In the genomic region with DNA sequence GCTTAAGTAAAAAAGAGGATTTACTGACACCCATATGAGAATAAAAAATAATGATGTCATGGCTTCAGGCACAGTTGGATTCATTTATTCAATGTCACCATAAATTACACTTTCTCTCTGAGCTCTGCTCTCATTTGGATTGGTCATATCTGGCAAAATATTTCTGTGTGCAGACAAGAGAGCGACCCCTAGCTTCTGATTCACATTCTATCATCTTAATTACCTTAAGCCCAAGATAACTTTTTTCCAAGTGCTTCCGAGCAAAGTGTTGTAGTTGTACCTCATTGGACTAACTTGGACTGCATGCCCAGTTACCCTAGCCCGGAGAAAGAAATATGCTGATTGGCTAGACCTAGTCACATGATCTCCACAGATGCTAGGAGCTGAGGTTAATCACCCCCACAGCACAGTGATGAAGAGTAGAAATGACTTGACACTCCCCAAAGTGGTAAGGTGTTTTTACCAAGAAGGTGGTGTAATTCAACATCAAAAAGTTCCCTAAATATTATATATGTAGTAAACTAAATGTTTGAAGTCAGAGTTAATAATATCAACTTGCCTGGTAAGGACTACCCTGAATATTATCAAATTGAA, we compare ENCODE assay signal across 1 cellular context.
TF ChIP-seq lines count a peak whose summit lies in the region.

No MANE protein-coding gene starts in this region.

TF ChIP-seq in WTC11, 78 proteins besides CTCF, POLR2A, EP300 and RAD21 (continued from another document):
- TF ChIP-seq, protein P1, sequence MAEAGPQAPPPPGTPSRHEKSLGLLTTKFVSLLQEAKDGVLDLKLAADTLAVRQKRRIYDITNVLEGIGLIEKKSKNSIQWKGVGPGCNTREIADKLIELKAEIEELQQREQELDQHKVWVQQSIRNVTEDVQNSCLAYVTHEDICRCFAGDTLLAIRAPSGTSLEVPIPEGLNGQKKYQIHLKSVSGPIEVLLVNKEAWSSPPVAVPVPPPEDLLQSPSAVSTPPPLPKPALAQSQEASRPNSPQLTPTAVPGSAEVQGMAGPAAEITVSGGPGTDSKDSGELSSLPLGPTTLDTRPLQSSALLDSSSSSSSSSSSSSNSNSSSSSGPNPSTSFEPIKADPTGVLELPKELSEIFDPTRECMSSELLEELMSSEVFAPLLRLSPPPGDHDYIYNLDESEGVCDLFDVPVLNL (CRISPR knock-in tag; IDR thresholded peaks at IDR 0.05; ENCODE audit: borderline replicate concordance, low read depth), result no peak
